Comparison of ENCODE assay signal across 16 cellular contexts in the genomic region with DNA sequence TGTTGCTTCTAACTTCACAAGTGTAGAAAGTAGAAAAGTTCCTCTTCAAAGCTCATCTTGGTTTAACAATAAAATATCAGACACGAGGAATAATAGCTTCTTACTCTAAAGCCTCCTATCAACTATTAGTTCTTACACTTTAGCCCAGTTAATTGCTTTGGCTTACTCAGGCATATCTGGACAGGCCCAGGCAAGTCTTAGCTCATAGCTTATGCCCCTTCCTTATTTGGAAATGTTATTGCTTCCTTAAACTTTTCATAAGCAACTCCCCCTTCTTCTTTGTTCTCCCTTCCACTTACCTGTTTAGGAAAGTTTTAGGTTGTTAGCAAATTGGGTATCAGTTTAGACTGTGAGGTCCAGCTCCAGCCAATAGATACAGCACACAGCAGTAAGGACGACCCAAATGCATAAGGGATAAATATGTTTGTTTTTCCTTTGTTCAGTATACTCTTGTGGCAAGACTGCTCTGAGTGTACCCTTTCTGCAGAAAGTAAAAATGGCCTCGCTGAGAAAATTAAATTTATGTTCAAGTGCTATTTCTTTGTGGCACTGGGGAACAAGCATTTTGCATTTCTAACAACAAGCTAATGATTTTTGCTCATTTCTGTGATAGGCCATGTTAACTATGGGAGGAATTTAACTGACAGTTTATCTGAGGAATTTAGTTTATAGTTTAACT.
DNase-seq lines count a peak whose midpoint lies in the region; ATAC-seq and TF ChIP-seq lines count a peak whose summit lies in the region.
"Had no signal": no experiment of that assay in that cellular context is flagged by ENCODE, and none has a peak within 500 bp of the region (broad histone marks: within the 10 kb centered on the region; RNA-seq: fewer than 3 reads in every experiment).

No MANE protein-coding gene starts in this region.

- no peak for TF ChIP-seq CTCF in choroid plexus epithelial cell (conservative IDR thresholded peaks at IDR 0.05; ENCODE audit: low read depth, low read length)

- DNase-seq in DMS 273 treated with DMSO at 0.1 percent for 48 hours (lab: John Stamatoyannopoulos, UW) (peak; percentile 27), KBM-7 (peak; percentile 28), choroid plexus epithelial cell (ENCODE audit: low read depth) (peak; percentile 4), mesendoderm (no peak), left ventricle myocardium superior (no peak), SW480 (ENCODE audit: low spot score) (no peak)
- no peak for DNase-seq in stimulated activated naive B cell treated with anti-CD40 and anti-IgM and Interleukin-4, amounts not matched to agents 10 μg/mL and 1 μg/mL and 100 μg/mL, for 72 hours
- DNase-seq: activated CD4-positive, alpha-beta T cell treated with anti-CD3 and anti-CD28 coated beads, Interleukin-2, amount 10 ng/mL, durations not matched to agents 24 days and 14 days; activated naive CD4-positive, alpha-beta T cell treated with anti-CD3 and anti-CD28 coated beads, Interleukin-2, amount 10 ng/mL, durations not matched to agents 7 days and 5 days; brain microvascular endothelial cell; NK-92 treated with Interleukin-12 subunit alpha and Interleukin-12 subunit beta, amount 100 ng/mL, for 24 hours; right lobe of liver had no signal

- H3K27me3 ChIP-seq in mesendoderm (ENCODE audit: insufficient read depth, low read length, poor library complexity), result no peaks in the 10 kb centered on the region
- H3K27me3 ChIP-seq: brain microvascular endothelial cell, right lobe of liver, suprapubic skin had no signal

- H3K4ac ChIP-seq in mesendoderm (ENCODE audit: low read depth, low read length), result no peak overlapping the region

- no peak overlapping the region for H3K27ac ChIP-seq in mesendoderm (ENCODE audit: low read depth, low read length)
- H3K27ac ChIP-seq: brain microvascular endothelial cell, right lobe of liver, suprapubic skin had no signal

- H3K27ac Mint-ChIP-seq in stimulated activated naive B cell treated with anti-CD40 and anti-IgM and Interleukin-4, amounts not matched to agents 10 μg/mL and 1 μg/mL and 100 μg/mL, for 72 hours, result no peak overlapping the region
- H3K27ac Mint-ChIP-seq: activated CD4-positive, alpha-beta T cell treated with anti-CD3 and anti-CD28 coated beads, Interleukin-2, amount 10 ng/mL, durations not matched to agents 24 days and 14 days; activated naive CD4-positive, alpha-beta T cell treated with anti-CD3 and anti-CD28 coated beads, Interleukin-2, amount 10 ng/mL, durations not matched to agents 7 days and 5 days had no signal

- H3K4me3 Mint-ChIP-seq in stimulated activated naive B cell treated with anti-CD40 and anti-IgM and Interleukin-4, amounts not matched to agents 10 μg/mL and 1 μg/mL and 100 μg/mL, for 72 hours, result no peak overlapping the region
- H3K4me3 Mint-ChIP-seq: activated CD4-positive, alpha-beta T cell treated with anti-CD3 and anti-CD28 coated beads, Interleukin-2, amount 10 ng/mL, durations not matched to agents 24 days and 14 days; activated naive CD4-positive, alpha-beta T cell treated with anti-CD3 and anti-CD28 coated beads, Interleukin-2, amount 10 ng/mL, durations not matched to agents 7 days and 5 days had no signal

- H3K79me1 ChIP-seq in mesendoderm (ENCODE audit: low read length), result no peaks in the 10 kb centered on the region

- peaks cover 0 to 6% of the 10 kb centered on the region in 2 donors for H3K27me3 Mint-ChIP-seq in stimulated activated naive B cell treated with anti-CD40 and anti-IgM and Interleukin-4, amounts not matched to agents 10 μg/mL and 1 μg/mL and 100 μg/mL, for 72 hours
- H3K27me3 Mint-ChIP-seq: activated naive CD4-positive, alpha-beta T cell treated with anti-CD3 and anti-CD28 coated beads, Interleukin-2, amount 10 ng/mL, durations not matched to agents 7 days and 5 days had no signal

- no peak overlapping the region for H4K5ac ChIP-seq in mesendoderm (ENCODE audit: low read length)

- H3K23ac ChIP-seq in mesendoderm (ENCODE audit: low read length), result no peak overlapping the region

- peaks cover 12 to 13% of the 10 kb centered on the region in 2 donors for H3K9me3 Mint-ChIP-seq in stimulated activated naive B cell treated with anti-CD40 and anti-IgM and Interleukin-4, amounts not matched to agents 10 μg/mL and 1 μg/mL and 100 μg/mL, for 72 hours
- H3K9me3 Mint-ChIP-seq: activated CD4-positive, alpha-beta T cell treated with anti-CD3 and anti-CD28 coated beads, Interleukin-2, amount 10 ng/mL, durations not matched to agents 24 days and 14 days had no signal

- intact Hi-C loops in left ventricle myocardium superior (cut with micrococcal nuclease), result no loop called here

- no peaks in the 10 kb centered on the region for H3K36me3 ChIP-seq in mesendoderm (ENCODE audit: control insufficient read depth, insufficient read depth, low read length)
- H3K36me3 ChIP-seq: brain microvascular endothelial cell, right lobe of liver, suprapubic skin had no signal

- no peak overlapping the region for H4K8ac ChIP-seq in mesendoderm (ENCODE audit: low read depth, low read length)

- H2AK5ac ChIP-seq in mesendoderm (ENCODE audit: low read length), result no peak overlapping the region

- H2BK120ac ChIP-seq in mesendoderm (ENCODE audit: low read depth, low read length), result no peak overlapping the region

- no peaks in the 10 kb centered on the region for H3K4me1 Mint-ChIP-seq in stimulated activated naive B cell treated with anti-CD40 and anti-IgM and Interleukin-4, amounts not matched to agents 10 μg/mL and 1 μg/mL and 100 μg/mL, for 72 hours
- H3K4me1 Mint-ChIP-seq: activated CD4-positive, alpha-beta T cell treated with anti-CD3 and anti-CD28 coated beads, Interleukin-2, amount 10 ng/mL, durations not matched to agents 24 days and 14 days; activated naive CD4-positive, alpha-beta T cell treated with anti-CD3 and anti-CD28 coated beads, Interleukin-2, amount 10 ng/mL, durations not matched to agents 7 days and 5 days had no signal

- ATAC-seq in stimulated activated naive B cell treated with anti-CD40 and anti-IgM and Interleukin-4, amounts not matched to agents 10 μg/mL and 1 μg/mL and 100 μg/mL, for 72 hours (replicated peaks), result no peak
- no peak for ATAC-seq in GM21381 (IDR thresholded peaks at IDR 0.05; ENCODE audit: unreplicated experiment)
- ATAC-seq in left ventricle myocardium superior, result no peak
- ATAC-seq: right lobe of liver, Right ventricle myocardium inferior had no signal

- H2BK5ac ChIP-seq in mesendoderm (ENCODE audit: low read length), result no peak overlapping the region

- no peaks in the 10 kb centered on the region for H3K79me2 ChIP-seq in mesendoderm (ENCODE audit: control insufficient read depth, insufficient read depth, low read length)

- H3K4me2 ChIP-seq in mesendoderm (ENCODE audit: low read length), result no peak overlapping the region

- H3K9ac ChIP-seq in mesendoderm (ENCODE audit: low read length), result no peak overlapping the region

- peak overlapping the region; percentile 57 for H2BK15ac ChIP-seq in mesendoderm (replicated peaks; ENCODE audit: low read depth)

- no CpG with 5 or more reads among the region's 3 CpGs for WGBS in mesendoderm (ENCODE audit: extremely low coverage, insufficient coverage, low lambda C conversion rate)

- H3K18ac ChIP-seq in mesendoderm (ENCODE audit: low read length), result no peak overlapping the region

- in situ Hi-C loops in KBM-7 (cut with MboI; ENCODE audit: low pct_unique_long_range_greater_than_20kb, low sequenced_read_pairs), result no loop called here

- H3K4me3 ChIP-seq in choroid plexus epithelial cell (ENCODE audit: low read depth, low read length), result no peak overlapping the region
- no peak overlapping the region for H3K4me3 ChIP-seq in mesendoderm (ENCODE audit: low read length)
- H3K4me3 ChIP-seq: lung, right lobe of liver, suprapubic skin had no signal

- H3K56ac ChIP-seq in mesendoderm (ENCODE audit: low read length), result no peak overlapping the region

- H3K4me1 ChIP-seq in mesendoderm (ENCODE audit: control insufficient read depth, low read depth, low read length), result no peaks in the 10 kb centered on the region
- H3K4me1 ChIP-seq: right lobe of liver, suprapubic skin had no signal

- H3K36me3 Mint-ChIP-seq in stimulated activated naive B cell treated with anti-CD40 and anti-IgM and Interleukin-4, amounts not matched to agents 10 μg/mL and 1 μg/mL and 100 μg/mL, for 72 hours, result no peaks in the 10 kb centered on the region
- H3K36me3 Mint-ChIP-seq: activated naive CD4-positive, alpha-beta T cell treated with anti-CD3 and anti-CD28 coated beads, Interleukin-2, amount 10 ng/mL, durations not matched to agents 7 days and 5 days had no signal

Comparison
In these comparisons a context has a peak if more than half of its experiments do, and no peak if none do; other contexts are left out.
1. DNase-seq: peak in DMS 273 treated with DMSO at 0.1 percent for 48 hours (single experiment), KBM-7 (single experiment) and choroid plexus epithelial cell (single experiment); none in mesendoderm (single experiment), stimulated activated naive B cell treated with anti-CD40 and anti-IgM and Interleukin-4, amounts not matched to agents 10 μg/mL and 1 μg/mL and 100 μg/mL, for 72 hours (single experiment), left ventricle myocardium superior (single experiment) and SW480 (single experiment).